Comparison of ENCODE assay signal across 8 cellular contexts in the genomic region with DNA sequence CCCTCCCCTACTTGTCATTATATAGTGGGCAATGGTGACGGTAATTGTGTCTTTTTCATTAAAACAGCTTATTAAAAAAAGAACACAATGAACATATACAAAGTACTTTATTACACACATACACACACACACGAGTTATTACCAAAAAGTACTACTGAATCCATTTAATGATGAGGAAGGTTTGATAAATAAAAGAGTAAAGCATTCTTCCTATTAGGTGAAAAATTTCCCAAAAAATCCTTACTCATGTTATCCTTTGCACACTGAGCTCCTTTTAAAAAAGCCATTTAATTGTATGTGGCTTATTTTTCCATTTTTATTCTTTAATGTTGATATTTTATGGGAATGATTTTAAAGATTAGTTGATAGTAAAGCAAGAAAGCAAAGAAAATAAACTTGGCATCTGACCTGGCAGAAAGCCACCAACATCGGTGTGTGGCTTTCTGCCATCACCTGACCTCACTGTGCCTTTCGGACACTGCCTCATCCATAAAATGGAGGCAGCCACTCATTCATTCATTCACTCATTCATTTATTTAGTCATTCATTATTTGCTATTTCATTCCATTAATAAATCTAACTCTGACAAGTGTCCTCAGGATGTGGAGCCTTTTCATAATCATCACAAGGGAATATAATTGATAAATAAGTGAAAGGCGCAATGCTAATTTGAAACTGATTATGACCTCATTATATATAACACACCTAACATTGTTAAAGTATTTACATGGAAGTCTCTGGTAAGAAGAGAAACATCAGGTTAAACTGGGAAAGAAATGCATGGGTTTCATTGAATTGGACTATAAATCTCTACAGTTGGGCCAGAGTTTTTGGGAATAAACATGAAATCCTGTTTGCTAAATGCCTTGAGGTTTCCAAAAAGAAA. TPM values are rescaled to one million over a fixed set of nuclear protein-coding genes. Genes with fewer than 3 reads are reported as not detected.
A peak's percentile ranks its signal among the peaks of the same experiment; 100 is the strongest.
DNase-seq lines count a peak whose midpoint lies in the region; ATAC-seq, FAIRE-seq and TF ChIP-seq lines count a peak whose summit lies in the region.

No MANE protein-coding gene starts in this region.

- intact Hi-C loops in HepG2 (cut with micrococcal nuclease; ENCODE audit: unreplicated experiment) = no loop called here
- intact Hi-C loops in right lobe of liver (cut with DNase I) = no loop called here
- intact Hi-C loops in lower lobe of right lung (cut with DNase I) = no loop called here

- H2AFZ ChIP-seq in HepG2 (ENCODE audit: low read length) (no peak overlapping the region), astrocyte (ENCODE audit: low read depth, low read length) (no peak overlapping the region)

- H3K9ac ChIP-seq in HepG2 (ENCODE audit: insufficient read depth, low read depth, low read length) = no peak overlapping the region
- H3K9ac ChIP-seq in astrocyte (ENCODE audit: low read length) = peak overlapping the region; percentile 80

- H3K27ac ChIP-seq in HepG2 (ENCODE audit: extremely low read length, insufficient read depth, low read length) (no peak overlapping the region), right lobe of liver (no peak overlapping the region), astrocyte (ENCODE audit: low read depth, low read length) (no peak overlapping the region), lower lobe of right lung (no peak overlapping the region)

- TF ChIP-seq CTCF in HepG2 (CRISPR knock-in tag; IDR thresholded peaks at IDR 0.05) (no peak), right lobe of liver (IDR thresholded peaks at IDR 0.05) (no peak), astrocyte (IDR thresholded peaks at IDR 0.05; ENCODE audit: insufficient read depth, low read depth, low read length) (no peak), lower lobe of right lung (IDR thresholded peaks at IDR 0.05) (no peak), GM20000 (IDR thresholded peaks at IDR 0.05; ENCODE audit: extremely low read depth, missing control alignments) (no peak)

- in situ Hi-C loops in HepG2 (cut with HindIII; ENCODE audit: extremely low pct_ligation_motif_present, low pct_unique_long_range_greater_than_20kb) = no loop called here

- H3K79me2 ChIP-seq in HepG2 (ENCODE audit: insufficient read depth, low read length) (no peaks in the 10 kb centered on the region), astrocyte (ENCODE audit: insufficient read depth, low read length) (no peaks in the 10 kb centered on the region)

- peaks cover 3% of the 10 kb centered on the region for H3K9me3 Mint-ChIP-seq in astrocyte (ENCODE audit: unreplicated experiment)

- no peak for TF ChIP-seq POLR2A in HepG2 (IDR thresholded peaks at IDR 0.05; ENCODE audit: insufficient read depth in 1 of 2, low read depth in 2 of 2, low read length in 2 of 2)
- no peak for TF ChIP-seq POLR2A in right lobe of liver (IDR thresholded peaks at IDR 0.05)

- H3K27me3 ChIP-seq in HepG2 (ENCODE audit: control insufficient read depth in 1 of 2, insufficient read depth in 2 of 2, low read length in 2 of 2) (peaks cover 2 to 24% of the 10 kb centered on the region in 2 experiments; a peak in 3 of 5 replicates), right lobe of liver (no peaks in the 10 kb centered on the region), astrocyte (ENCODE audit: insufficient read depth, low read length) (no peaks in the 10 kb centered on the region), lower lobe of right lung (ENCODE audit: low read depth) (peaks cover 11% of the 10 kb centered on the region)

- no TSS peak for BruUV-seq in HepG2 (replicated peaks; lab: Mats Ljungman, UMichigan)

- no peak for TF ChIP-seq RAD21 in HepG2 (CRISPR knock-in tag; IDR thresholded peaks at IDR 0.05)

- ATAC-seq in HepG2 (no peak), right lobe of liver (no peak), lower lobe of right lung (no peak), GM21786 (IDR thresholded peaks at IDR 0.05; ENCODE audit: unreplicated experiment) (no peak), GM21423 (IDR thresholded peaks at IDR 0.05; ENCODE audit: unreplicated experiment) (no peak)

- peaks cover 7% of the 10 kb centered on the region for H3K4me1 Mint-ChIP-seq in astrocyte (ENCODE audit: low read depth, unreplicated experiment)

- H3K4me3 ChIP-seq in HepG2 (replicated peaks in 1 of 3; ENCODE audit: insufficient read depth in 1 of 3, low read depth in 2 of 3, low read length in 3 of 3) (no peak overlapping the region), right lobe of liver (no peak overlapping the region), astrocyte (ENCODE audit: insufficient read depth, low read depth, low read length) (peak overlapping the region; percentile 73), lower lobe of right lung (peak overlapping the region; percentile 52)

- no peak for DNase-seq in HepG2 (ENCODE audit: low spot score)
- no peak for DNase-seq in right lobe of liver
- DNase-seq in astrocyte (ENCODE audit: low read depth) = no peak
- no peak for DNase-seq in lower lobe of right lung
- DNase-seq in GM20000 (ENCODE audit: low spot score) = no peak
- no peak for DNase-seq in effector CD4-positive, alpha-beta T cell

- no peak overlapping the region for H3K27ac Mint-ChIP-seq in astrocyte (ENCODE audit: unreplicated experiment)

- WGBS in HepG2 (ENCODE audit: low lambda C conversion rate) = 70% methylated on average over 5 of the region's 5 CpGs
- 40% methylated on average over 5 of the region's 5 CpGs for WGBS in right lobe of liver (ENCODE audit: insufficient coverage, low coverage, low lambda C conversion rate, missing lambda C conversion rate)

- POLR2A ChIA-PET in HepG2 (lab: Yijun Ruan, JAX) = no interaction called here

- H3K36me3 ChIP-seq in HepG2 (replicated peaks in 1 of 2; ENCODE audit: control insufficient read depth in 1 of 2, insufficient read depth in 2 of 2, low read length in 2 of 2) (no peaks in the 10 kb centered on the region), right lobe of liver (no peaks in the 10 kb centered on the region), astrocyte (ENCODE audit: insufficient read depth, low read length) (no peaks in the 10 kb centered on the region), lower lobe of right lung (no peaks in the 10 kb centered on the region)

- CTCF ChIA-PET in HepG2 (lab: Yijun Ruan, JAX; ENCODE audit: low intra/inter-chr PET ratio, low total read pairs) = no interaction called here

- H3K9me3 ChIP-seq in HepG2 (ENCODE audit: low read length) = no peaks in the 10 kb centered on the region
- H3K9me3 ChIP-seq in right lobe of liver = no peaks in the 10 kb centered on the region
- no peaks in the 10 kb centered on the region for H3K9me3 ChIP-seq in astrocyte (ENCODE audit: insufficient read depth, low read depth, low read length)
- no peaks in the 10 kb centered on the region for H3K9me3 ChIP-seq in lower lobe of right lung

- peaks cover 24% of the 10 kb centered on the region for H3K27me3 Mint-ChIP-seq in astrocyte (ENCODE audit: low read depth, unreplicated experiment)

- FAIRE-seq in HepG2 (lab: Jason Lieb, UNC) = no peak
- no peak for FAIRE-seq in astrocyte (lab: Jason Lieb, UNC)

- H3K4me2 ChIP-seq in HepG2 (ENCODE audit: low read depth, low read length) (no peak overlapping the region), astrocyte (ENCODE audit: low read length) (peak overlapping the region; percentile 100)

- H3K36me3 Mint-ChIP-seq in astrocyte (ENCODE audit: low read depth, unreplicated experiment) = no peaks in the 10 kb centered on the region

- peak overlapping the region; percentile 85 for H3K4me3 Mint-ChIP-seq in astrocyte (ENCODE audit: unreplicated experiment)

- no peak for TF ChIP-seq EP300 in HepG2 (IDR thresholded peaks at IDR 0.05; ENCODE audit: low read depth in 2 of 2, low read length in 2 of 2)
- TF ChIP-seq EP300 in HepG2 (CRISPR knock-in tag; IDR thresholded peaks at IDR 0.05; ENCODE audit: borderline replicate concordance) = no peak

- H3K4me1 ChIP-seq in HepG2 (ENCODE audit: insufficient read depth, low read length) (no peaks in the 10 kb centered on the region), right lobe of liver (peaks cover 0 to 9% (median 2%) of the 10 kb centered on the region in 4 donors), astrocyte (ENCODE audit: insufficient read depth, low read length) (peaks cover 6% of the 10 kb centered on the region), lower lobe of right lung (no peaks in the 10 kb centered on the region)

- H4K20me1 ChIP-seq in HepG2 (ENCODE audit: insufficient read depth, low read length) = no peaks in the 10 kb centered on the region
- no peaks in the 10 kb centered on the region for H4K20me1 ChIP-seq in astrocyte (ENCODE audit: insufficient read depth, low read length)

TF ChIP-seq in HepG2, 621 proteins besides CTCF, POLR2A, EP300 and RAD21:
- peak; percentile 59 for TF ChIP-seq ATF7 (IDR thresholded peaks at IDR 0.05)
- no peak for TF ChIP-seq ATF7 (CRISPR knock-in tag; IDR thresholded peaks at IDR 0.05)
- TF ChIP-seq HNF4G (IDR thresholded peaks at IDR 0.05; ENCODE audit: borderline replicate concordance, low read depth, low read length) = no peak
- no peak for TF ChIP-seq HNF4G (CRISPR knock-in tag; IDR thresholded peaks at IDR 0.05; ENCODE audit: borderline replicate concordance, low read depth)

RNA-seq across cellular contexts. Expression of a gene that starts 0.7 kb away (rescaled TPM):
- total RNA-seq in HepG2 (2016; rRNA removed; fragmentation: Illumina TruSeq; extraction: Trizol) (56.1 and 58.8 TPM in 2 replicates), right lobe of liver (100 to 1,000 TPM in 1 of 6 experiments, 10 to 100 TPM in 5; 15.9 to 149 (median 43.0) TPM), astrocyte (117 and 118 TPM in 2 replicates), lower lobe of right lung (195 TPM)
- total RNA-seq in HepG2 (2016; cell fraction: cytosol; rRNA removed; fragmentation: Illumina TruSeq; extraction: Trizol; ENCODE audit: low read depth) = 10.2 and 13.0 TPM in 2 replicates
- 46.1 and 56.2 TPM in 2 replicates for total RNA-seq in HepG2 (2016; cell fraction: insoluble cytoplasmic fraction; rRNA removed; fragmentation: Illumina TruSeq; extraction: Trizol)
- total RNA-seq in HepG2 (2016; cell fraction: membrane; rRNA removed; fragmentation: Illumina TruSeq; extraction: Trizol) = 19.9 and 20.9 TPM in 2 replicates
- total RNA-seq in HepG2 (2016; cell fraction: nucleus; rRNA removed; fragmentation: Illumina TruSeq; extraction: Trizol) = 74.0 and 78.2 TPM in 2 replicates
- 42.1 and 56.2 TPM in 2 replicates for polyA plus RNA-seq in HepG2 (2011; rRNA removed)
- polyA plus RNA-seq in HepG2 (2011; cell fraction: cytosol; rRNA removed) = 54.8 and 55.2 TPM in 2 replicates
- 207 TPM in 2 replicates for polyA plus RNA-seq in HepG2 (2011; cell fraction: nucleus; rRNA removed)
- polyA plus RNA-seq in HepG2 (2012) = 47.4 and 50.1 TPM in 2 replicates
- 4.1 and 4.3 TPM in 2 replicates for polyA plus RNA-seq in HepG2 (2016; cell fraction: cytosol; fragmentation: Illumina TruSeq; extraction: Trizol; ENCODE audit: low read depth)
- 46.8 and 48.8 TPM in 2 replicates for polyA plus RNA-seq in HepG2 (2016; cell fraction: insoluble cytoplasmic fraction; fragmentation: Illumina TruSeq; extraction: Trizol; ENCODE audit: low read depth)
- 9.3 and 10.2 TPM in 2 replicates for polyA plus RNA-seq in HepG2 (2016; cell fraction: membrane; fragmentation: Illumina TruSeq; extraction: Trizol; ENCODE audit: low read depth)
- polyA plus RNA-seq in HepG2 (2016; cell fraction: nucleus; fragmentation: Illumina TruSeq; extraction: Trizol; ENCODE audit: insufficient read depth, low read depth) = 92.7 and 107 TPM in 2 replicates
- polyA minus RNA-seq in HepG2 (2011; rRNA and poly(A)+ RNA removed; ENCODE audit: low replicate concordance) = 62.6 and 656 TPM in 2 replicates
- polyA minus RNA-seq in HepG2 (2011; cell fraction: cytosol; rRNA and poly(A)+ RNA removed) = 24.9 and 25.8 TPM in 2 replicates
- 193 and 212 TPM in 2 replicates for polyA minus RNA-seq in HepG2 (2011; cell fraction: nucleus; rRNA and poly(A)+ RNA removed)

Comparison
In these comparisons a context has a peak if more than half of its experiments do, and no peak if none do; other contexts are left out.
1. H3K4me3 ChIP-seq: peak in astrocyte (single experiment) and lower lobe of right lung (single experiment); none in HepG2 (0 of 3) and right lobe of liver (0 of 3).